Comparison of ENCODE assay signal across 20 cellular contexts in the genomic region with DNA sequence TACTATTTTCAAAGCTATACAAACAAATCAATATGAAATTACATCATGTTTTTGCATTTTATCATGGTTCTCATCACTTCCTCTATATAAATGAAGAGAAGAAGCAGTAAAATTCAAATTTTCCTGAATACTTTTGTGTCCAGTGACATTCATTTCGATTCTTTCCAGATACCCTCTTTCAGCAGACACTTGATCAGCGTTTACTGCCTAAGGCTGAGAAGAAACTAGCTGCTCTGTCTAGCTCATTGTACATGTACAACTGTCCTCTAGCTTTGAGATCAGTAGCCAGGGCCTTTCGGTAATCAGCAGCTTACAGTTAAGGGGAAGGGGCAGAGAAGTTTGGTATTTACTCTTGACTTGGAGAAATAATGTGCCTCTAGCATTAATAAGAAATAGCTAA.
"Had no signal": no experiment of that assay in that cellular context is flagged by ENCODE, and none has a peak within 500 bp of the region (broad histone marks: within the 10 kb centered on the region; RNA-seq: fewer than 3 reads in every experiment).

No MANE protein-coding gene starts in this region.

- H3K9me3 ChIP-seq: gastroesophageal sphincter, prostate gland, transverse colon had no signal

- H3K9me3 Mint-ChIP-seq: activated CD4-positive, alpha-beta memory T cell treated with anti-CD3 and anti-CD28 coated beads for 36 hours; activated naive CD8-positive, alpha-beta T cell treated with anti-CD3 and anti-CD28 coated beads, Interleukin-2, amount 50 U/mL, for 24 hours; naive thymus-derived CD4-positive, alpha-beta T cell; neural progenitor cell; stimulated activated naive CD8-positive, alpha-beta T cell treated with anti-CD3 and anti-CD28 coated beads, Interleukin-15, amount 100 ng/mL, for 72 hours; T-helper 1 cell treated with Interleukin-12 subunit alpha and Interleukin-12 subunit beta and Interleukin-4 antibody, amounts not matched to agents 30 μg/mL and 1 μg/mL, for 36 hours had no signal

- H3K4me3 ChIP-seq: gastroesophageal sphincter, neural progenitor cell, prostate gland, transverse colon had no signal

- H3K27ac Mint-ChIP-seq: activated CD4-positive, alpha-beta memory T cell treated with anti-CD3 and anti-CD28 coated beads for 36 hours; activated naive CD8-positive, alpha-beta T cell treated with anti-CD3 and anti-CD28 coated beads, Interleukin-2, amount 50 U/mL, for 24 hours; naive thymus-derived CD4-positive, alpha-beta T cell; neural progenitor cell; stimulated activated naive CD8-positive, alpha-beta T cell treated with anti-CD3 and anti-CD28 coated beads, Interleukin-15, amount 100 ng/mL, for 72 hours; T-helper 1 cell treated with Interleukin-12 subunit alpha and Interleukin-12 subunit beta and Interleukin-4 antibody, amounts not matched to agents 30 μg/mL and 1 μg/mL, for 36 hours had no signal

- FAIRE-seq: keratinocyte, urothelium cell line had no signal

- H3K36me3 ChIP-seq: gastroesophageal sphincter, prostate gland, transverse colon had no signal

- H3K4me1 ChIP-seq: prostate gland had no signal

- H2AFZ ChIP-seq: neural progenitor cell had no signal

- H3K27me3 ChIP-seq: gastroesophageal sphincter, neural progenitor cell, transverse colon had no signal

- DNase-seq: activated CD4-positive, alpha-beta memory T cell treated with anti-CD3 and anti-CD28 coated beads for 36 hours; activated CD4-positive, alpha-beta T cell treated with anti-CD3 and anti-CD28 coated beads for 48 hours; activated gamma-delta T cell; activated naive CD4-positive, alpha-beta T cell treated with anti-CD3 and anti-CD28 coated beads, Interleukin-2, amount 50 U/mL, for 16 hours; activated naive CD8-positive, alpha-beta T cell treated with anti-CD3 and anti-CD28 coated beads, Interleukin-2, amount 50 U/mL, for 24 hours; left colon; mesendoderm; naive thymus-derived CD4-positive, alpha-beta T cell; right cardiac atrium; stimulated activated CD4-positive, alpha-beta T cell treated with anti-CD3 and anti-CD28 coated beads, Interleukin-12 subunit alpha, Interleukin-12 subunit beta, amount 100 ng/mL, for 4 hours; stimulated activated CD4-positive, alpha-beta T cell treated with anti-CD3 and anti-CD28 coated beads, Interleukin-4, amount 100 ng/mL, for 4 hours; stimulated activated naive CD8-positive, alpha-beta T cell treated with anti-CD3 and anti-CD28 coated beads, Interleukin-15, amount 100 ng/mL, for 72 hours; transverse colon had no signal

- ATAC-seq: activated naive CD8-positive, alpha-beta T cell treated with anti-CD3 and anti-CD28 coated beads, Interleukin-2, amount 50 U/mL, for 24 hours; gastroesophageal sphincter; left colon; naive thymus-derived CD4-positive, alpha-beta T cell; right cardiac atrium; stimulated activated naive CD8-positive, alpha-beta T cell treated with anti-CD3 and anti-CD28 coated beads, Interleukin-15, amount 100 ng/mL, for 72 hours had no signal

- H3K27me3 Mint-ChIP-seq: activated CD4-positive, alpha-beta memory T cell treated with anti-CD3 and anti-CD28 coated beads for 36 hours; activated naive CD8-positive, alpha-beta T cell treated with anti-CD3 and anti-CD28 coated beads, Interleukin-2, amount 50 U/mL, for 24 hours; naive thymus-derived CD4-positive, alpha-beta T cell; stimulated activated naive CD8-positive, alpha-beta T cell treated with anti-CD3 and anti-CD28 coated beads, Interleukin-15, amount 100 ng/mL, for 72 hours had no signal

- H3K4me2 ChIP-seq: neural progenitor cell had no signal

- H3K27ac ChIP-seq: epithelial cell of prostate, gastroesophageal sphincter, neural progenitor cell, prostate gland, transverse colon had no signal

- H3K4me3 Mint-ChIP-seq: activated CD4-positive, alpha-beta memory T cell treated with anti-CD3 and anti-CD28 coated beads for 36 hours; activated naive CD8-positive, alpha-beta T cell treated with anti-CD3 and anti-CD28 coated beads, Interleukin-2, amount 50 U/mL, for 24 hours; naive thymus-derived CD4-positive, alpha-beta T cell; neural progenitor cell; stimulated activated naive CD8-positive, alpha-beta T cell treated with anti-CD3 and anti-CD28 coated beads, Interleukin-15, amount 100 ng/mL, for 72 hours; T-helper 1 cell treated with Interleukin-12 subunit alpha and Interleukin-12 subunit beta and Interleukin-4 antibody, amounts not matched to agents 30 μg/mL and 1 μg/mL, for 36 hours had no signal
